ENCODE assay signal across 23 cellular contexts in genomic region chr20:64091340-64091739, GRCh38. TPM values are rescaled to one million over a fixed set of nuclear protein-coding genes. Genes with fewer than 3 reads are reported as not detected.
A peak's percentile ranks its signal among the peaks of the same experiment; 100 is the strongest.
DNase-seq lines count a peak whose midpoint lies in the region; FAIRE-seq and TF ChIP-seq lines count a peak whose summit lies in the region.
"Had no signal": no experiment of that assay in that cellular context is flagged by ENCODE, and none has a peak within 500 bp of the region (broad histone marks: within the 10 kb centered on the region; RNA-seq: fewer than 3 reads in every experiment).

No MANE protein-coding gene starts in this region.

- H3K56ac ChIP-seq in H1 (replicated peaks; ENCODE audit: insufficient read length, low read depth, low read length) = no peak overlapping the region

- FAIRE-seq in H1 (lab: Jason Lieb, UNC) = no peak
- FAIRE-seq: GM12878 had no signal

- H3K36me3 ChIP-seq in H1 (ENCODE audit: control insufficient read depth in 2 of 4, insufficient read depth in 4 of 4, low read length in 3 of 4) (no peaks in the 10 kb centered on the region), neuronal stem cell (replicated peaks in 1 of 2; ENCODE audit: control insufficient read depth in 2 of 2, insufficient read depth in 2 of 2, low read length in 2 of 2) (no peaks in the 10 kb centered on the region), adrenal gland (replicated peaks in 1 of 2) (no peaks in the 10 kb centered on the region), MM.1S (replicated peaks; ENCODE audit: insufficient read depth, low read length) (no peaks in the 10 kb centered on the region)
- H3K36me3 ChIP-seq: HAP-1, Peyer's patch, SJSA1 had no signal

- H3F3A ChIP-seq in MM.1S (ENCODE audit: insufficient read depth, low read length) = no peaks in the 10 kb centered on the region

- H4K8ac ChIP-seq in H1 (ENCODE audit: extremely low read depth, insufficient read depth, low read length) (no peak overlapping the region), neuronal stem cell (ENCODE audit: low read depth, low read length) (no peak overlapping the region)

- no peak for TF ChIP-seq RAD21 in H1 (IDR thresholded peaks at IDR 0.05 in 1 of 2, conservative IDR thresholded peaks at IDR 0.05 in 1 of 2; ENCODE audit: low read depth in 2 of 2, low read length in 2 of 2)

- TF ChIP-seq CTCF in RWPE1 (conservative IDR thresholded peaks at IDR 0.05; ENCODE audit: low read depth) (no peak), H1 (IDR thresholded peaks at IDR 0.05; ENCODE audit: control extremely low read depth in 1 of 3, insufficient read depth in 1 of 3, low read depth in 1 of 3, low read length in 3 of 3) (no peak), adrenal gland (IDR thresholded peaks at IDR 0.05) (no peak), MM.1S (IDR thresholded peaks at IDR 0.05; ENCODE audit: low read length) (no peak)

- no peak for TF ChIP-seq EP300 in H1 (IDR thresholded peaks at IDR 0.05; ENCODE audit: borderline replicate concordance in 1 of 2, low read depth in 2 of 2, low read length in 2 of 2)

- H3K9me2 ChIP-seq in MM.1S (replicated peaks; ENCODE audit: insufficient read depth, low read length) = no peaks in the 10 kb centered on the region

- H3K79me2 ChIP-seq in H1 (ENCODE audit: control insufficient read depth in 1 of 2, insufficient read depth in 2 of 2, low read length in 2 of 2) (no peaks in the 10 kb centered on the region), MM.1S (ENCODE audit: low read length) (no peaks in the 10 kb centered on the region)

- H4K20me1 ChIP-seq in H1 (replicated peaks in 1 of 2; ENCODE audit: control insufficient read depth in 1 of 2, insufficient read depth in 2 of 2, low read length in 2 of 2) (peaks cover 1 to 2% of the 10 kb centered on the region in 2 experiments), MM.1S (ENCODE audit: insufficient read depth, low read length) (no peaks in the 10 kb centered on the region)

- intact Hi-C loops in adrenal gland (cut with DNase I) = no loop called here

- no peak overlapping the region for H2AFZ ChIP-seq in H1 (ENCODE audit: low read length)
- no peak overlapping the region for H2AFZ ChIP-seq in neuronal stem cell (ENCODE audit: low read length)
- H2AFZ ChIP-seq in MM.1S (ENCODE audit: low read length) = no peak overlapping the region
- H2AFZ ChIP-seq: GM23248 had no signal

- H3K27me3 ChIP-seq in H1 (replicated peaks in 1 of 4; ENCODE audit: control insufficient read depth in 3 of 4, extremely low read depth in 1 of 4, insufficient read depth in 3 of 4, low read length in 3 of 4) (peaks cover 0 to 2% (median 0%) of the 10 kb centered on the region in 4 experiments; a peak in 1 of 7 replicates), neuronal stem cell (ENCODE audit: control insufficient read depth in 3 of 3, insufficient read depth in 3 of 3, low read depth in 1 of 3, low read length in 3 of 3) (peaks cover 0 to 38% (median 8%) of the 10 kb centered on the region in 3 experiments), adrenal gland (no peaks in the 10 kb centered on the region), MM.1S (replicated peaks; ENCODE audit: insufficient read depth, low read length) (peaks cover 54% of the 10 kb centered on the region)
- H3K27me3 ChIP-seq: Peyer's patch had no signal

- POLR2A ChIA-PET in RWPE1 (lab: Yijun Ruan, JAX; ENCODE audit: low non-redundant PET) = interaction anchor here (0.7 kb wide), 1 partner anchor 75 kb away, joined by 3 read pairs; no protein-coding TSS in a partner anchor
- POLR2A ChIA-PET in H1 (lab: Charles Lee; ENCODE audit: partially characterized antibody) = interaction anchor here (1.0 kb wide), 1 partner anchor 11 kb away, joined by 5 read pairs; the partner anchor contains the start of gene OPRL1

- TF ChIP-seq POLR2A in H1 (IDR thresholded peaks at IDR 0.05; ENCODE audit: control extremely low read depth in 1 of 2, low read depth in 2 of 2, low read length in 2 of 2) (no peak), adrenal gland (IDR thresholded peaks at IDR 0.05) (no peak)

- H3K23ac ChIP-seq in H1 (ENCODE audit: insufficient read length) = no peak overlapping the region
- peak overlapping the region; percentile 60 for H3K23ac ChIP-seq in neuronal stem cell (ENCODE audit: low read depth, low read length, poor library complexity)

- H3K79me1 ChIP-seq in H1 (ENCODE audit: low read depth, low read length) (no peaks in the 10 kb centered on the region), neuronal stem cell (ENCODE audit: low read depth, low read length) (no peaks in the 10 kb centered on the region)

- H4K5ac ChIP-seq in H1 (ENCODE audit: insufficient read length, low read depth, low read length) = no peak overlapping the region

- H3K4ac ChIP-seq in H1 (replicated peaks; ENCODE audit: insufficient read length, low read depth, low read length) = no peak overlapping the region
- H3K4ac ChIP-seq in neuronal stem cell (ENCODE audit: low read length) = no peak overlapping the region

- 87% methylated on average over 14 of the region's 19 CpGs; no CpG with 5 or more reads in 1 of the 2 experiments for WGBS in H1 (ENCODE audit: extremely low coverage in 1 of 2, insufficient coverage in 1 of 2, insufficient read length in 1 of 2, insufficient replicate concordance in 2 of 2, low coverage in 1 of 2, low lambda C conversion rate in 2 of 2, missing lambda C conversion rate in 1 of 2), 2 experiments
- WGBS in neuronal stem cell (ENCODE audit: extremely low coverage in 2 of 2, insufficient read length in 2 of 2, insufficient replicate concordance in 1 of 2), 2 donors = no CpG with 5 or more reads among the region's 19 CpGs
- WGBS in adrenal gland, 4 donors = 72 to 96% (median 76%) methylated on average over 4 to 19 of the region's 19 CpGs

- CTCF ChIA-PET in RWPE1 (lab: Yijun Ruan, JAX) = interaction anchor here (1.2 kb wide), 2 partner anchors 10 to 52 kb away, joined by 3 to 6 read pairs; no protein-coding TSS in a partner anchor
- CTCF ChIA-PET in H1 (lab: Charles Lee; ENCODE audit: partially characterized antibody) = interaction anchor here (0.6 to 4.5 kb wide), 6 partner anchors 9 to 189 kb away, joined by 3 to 28 read pairs (median 4); no protein-coding TSS in a partner anchor

- H3K9me3 ChIP-seq in H1 (ENCODE audit: insufficient read depth in 2 of 2, low read depth in 1 of 2, low read length in 1 of 2) = no peaks in the 10 kb centered on the region
- H3K9me3 ChIP-seq in neuronal stem cell (replicated peaks in 1 of 2; ENCODE audit: control insufficient read depth in 2 of 2, insufficient read depth in 1 of 2, low read depth in 1 of 2, low read length in 2 of 2) = peaks cover 8 to 11% of the 10 kb centered on the region in 2 donors
- no peaks in the 10 kb centered on the region for H3K9me3 ChIP-seq in adrenal gland (replicated peaks in 1 of 3)
- no peaks in the 10 kb centered on the region for H3K9me3 ChIP-seq in MM.1S (replicated peaks; ENCODE audit: insufficient read depth, low read length)
- H3K9me3 ChIP-seq: Caco-2, Peyer's patch had no signal

- H2BK12ac ChIP-seq in H1 (ENCODE audit: low read depth, low read length) = peak overlapping the region; percentile 68; the same call in 1 of the 2 replicates
- H2BK12ac ChIP-seq in neuronal stem cell (ENCODE audit: low read length) = peak overlapping the region; percentile 73

- H3K4me3 ChIP-seq in H1 (ENCODE audit: extremely low read depth in 1 of 4, insufficient read depth in 2 of 4, low read depth in 3 of 4, low read length in 4 of 4) (no peak overlapping the region), neuronal stem cell (ENCODE audit: low read length in 2 of 2) (no peak overlapping the region), adrenal gland (no peak overlapping the region), MM.1S (ENCODE audit: low read length) (no peak overlapping the region)
- H3K4me3 ChIP-seq: BLaER1 treated with 17β-estradiol and CSF1 and Interleukin-3, amounts not matched to agents 10 nM and 100 nM; GM12878; GM23248; HAP-1; Peyer's patch; SJSA1 had no signal

- DNase-seq in NCI-H2171 treated with DMSO at 0.1 percent for 48 hours (lab: John Stamatoyannopoulos, UW) = peak; percentile 16
- no peak for DNase-seq in NCI-H2171 (lab: John Stamatoyannopoulos, UW)
- DNase-seq in RWPE1 (ENCODE audit: low spot score) = no peak
- DNase-seq in H1 (ENCODE audit: low read depth in 1 of 2, low spot score in 2 of 2) = no peak
- no peak for DNase-seq in neuronal stem cell (ENCODE audit: low spot score)
- DNase-seq in adrenal gland = no peak
- no peak for DNase-seq in MM.1S
- DNase-seq: 8988T, DMS 273 treated with DMSO at 0.1 percent for 48 hours, DMS79 treated with DMSO at 0.1 percent for 48 hours, GM23248, Karpas-422, NCI-H1092 treated with DMSO at 0.1 percent for 48 hours, NCI-H1436 treated with DMSO at 0.1 percent for 48 hours, NCI-H1930, Peyer's patch had no signal

- H2AK5ac ChIP-seq in H1 (ENCODE audit: low read depth, low read length) (peak overlapping the region; percentile 95; the same call in 1 of the 2 replicates), neuronal stem cell (ENCODE audit: low read depth, low read length) (peak overlapping the region; percentile 63)

- H2BK15ac ChIP-seq in H1 (ENCODE audit: low read length) = no peak overlapping the region
- no peak overlapping the region for H2BK15ac ChIP-seq in neuronal stem cell (ENCODE audit: low read length)

- H3K4me2 ChIP-seq in H1 (ENCODE audit: insufficient read depth in 1 of 2, low read depth in 2 of 2, low read length in 2 of 2) = no peak overlapping the region; a peak in 1 of 4 replicates
- no peak overlapping the region for H3K4me2 ChIP-seq in neuronal stem cell (ENCODE audit: insufficient read depth, low read length, poor library complexity, severe bottlenecking)
- no peak overlapping the region for H3K4me2 ChIP-seq in MM.1S (ENCODE audit: low read depth, low read length)

- H4K91ac ChIP-seq in H1 (replicated peaks; ENCODE audit: insufficient read length, low read length) = no peak overlapping the region
- no peak overlapping the region for H4K91ac ChIP-seq in neuronal stem cell (ENCODE audit: low read depth, low read length, poor library complexity)

- H3K4me1 ChIP-seq in H1 (replicated peaks in 1 of 4; ENCODE audit: control insufficient read depth in 3 of 4, insufficient read depth in 4 of 4, low read length in 3 of 4) (peaks cover 0 to 7% (median 2%) of the 10 kb centered on the region in 4 experiments; a peak in 3 of 7 replicates), neuronal stem cell (ENCODE audit: control insufficient read depth in 2 of 2, insufficient read depth in 1 of 2, low read depth in 1 of 2, low read length in 2 of 2) (peaks cover 4% of the 10 kb centered on the region in 2 donors), adrenal gland (replicated peaks in 1 of 2) (no peaks in the 10 kb centered on the region), MM.1S (ENCODE audit: low read length) (no peaks in the 10 kb centered on the region)
- H3K4me1 ChIP-seq: HAP-1, SJSA1 had no signal

- H3K14ac ChIP-seq in H1 (ENCODE audit: insufficient read length) = no peak overlapping the region
- no peak overlapping the region for H3K14ac ChIP-seq in neuronal stem cell (ENCODE audit: low read length)

- no peak overlapping the region for H2BK20ac ChIP-seq in H1 (ENCODE audit: low read length)

- no peak overlapping the region for H3K18ac ChIP-seq in H1 (ENCODE audit: extremely low read depth, low read length)
- H3K18ac ChIP-seq in neuronal stem cell (ENCODE audit: low read length) = peak overlapping the region; percentile 38

- H2BK5ac ChIP-seq in H1 (ENCODE audit: low read depth, low read length) (no peak overlapping the region), neuronal stem cell (ENCODE audit: low read length) (no peak overlapping the region)

- no peak overlapping the region; a peak in 1 of 7 replicates for H3K9ac ChIP-seq in H1 (replicated peaks in 1 of 4; ENCODE audit: extremely low read depth in 1 of 4, low read depth in 3 of 4, low read length in 3 of 4)
- H3K9ac ChIP-seq in neuronal stem cell (ENCODE audit: low read depth, low read length, poor library complexity) = no peak overlapping the region
- H3K9ac ChIP-seq in MM.1S (ENCODE audit: low read length) = no peak overlapping the region
- H3K9ac ChIP-seq: BLaER1 treated with 17β-estradiol and CSF1 and Interleukin-3, amounts not matched to agents 10 nM and 100 nM; GM23248 had no signal

- H3K23me2 ChIP-seq in H1 (ENCODE audit: low read depth, low read length) = no peaks in the 10 kb centered on the region

- H3K27ac ChIP-seq in RWPE1 (peak overlapping the region; percentile 13; the same call in 1 of the 2 replicates), H1 (ENCODE audit: low read depth, low read length) (no peak overlapping the region), neuronal stem cell (replicated peaks; ENCODE audit: low read length) (no peak overlapping the region), adrenal gland (no peak overlapping the region), MM.1S (ENCODE audit: low read length) (no peak overlapping the region)
- H3K27ac ChIP-seq: BLaER1 treated with 17β-estradiol and CSF1 and Interleukin-3, amounts not matched to agents 10 nM and 100 nM; GM23248; Peyer's patch; SJSA1 had no signal

- H2BK120ac ChIP-seq in H1 (replicated peaks; ENCODE audit: low read depth, low read length) (no peak overlapping the region), neuronal stem cell (ENCODE audit: low read depth, low read length) (no peak overlapping the region)

RNA-seq across cellular contexts. Expression of gene LKAAEAR1, which starts 7.1 kb away (rescaled TPM):
- total RNA-seq in H1 (2021; fragmentation: NEBNext Ultra II Directional; extraction: Animal tissue kit (Norgen Biotek cat#: 25700)) = 0.41 and 0.52 TPM in 2 replicates
- polyA plus RNA-seq in H1 (2011; rRNA removed) (0.53 and 0.91 TPM in 2 replicates), adrenal gland (1 to 10 TPM in 2 of 3 donors, not detected in 1; 1.1 to 1.2 TPM)
- polyA plus RNA-seq in H1 (2011; cell fraction: cytosol; rRNA removed) = 0.65 TPM
- 0.34 TPM for polyA plus RNA-seq in H1 (2011; cell fraction: nucleus; rRNA removed)
- 0.24 TPM in 1 of 4 replicates, not detected in the others for polyA plus RNA-seq in H1 (2012, experiment 1 of 2)
- polyA plus RNA-seq in H1 (2012, experiment 2 of 2) = not detected
- 0.20 TPM for polyA plus RNA-seq in H1 (2013, experiment 1 of 2)
- 0.28 TPM for polyA plus RNA-seq in H1 (2013, experiment 2 of 2)
- not detected in 2 replicates for polyA minus RNA-seq in H1 (2011; rRNA and poly(A)+ RNA removed)
- not detected for polyA minus RNA-seq in H1 (2011; cell fraction: cytosol; rRNA and poly(A)+ RNA removed)
- not detected for polyA minus RNA-seq in H1 (2011; cell fraction: nucleus; rRNA and poly(A)+ RNA removed)
- polyA plus RNA-seq in neuronal stem cell (2013, experiment 1 of 2) = 0.10 TPM
- polyA plus RNA-seq in neuronal stem cell (2013, experiment 2 of 2) = 0.08 TPM
- under 1 TPM in 1 of 8 donors, not detected in 7; 0.28 TPM for total RNA-seq in adrenal gland
- total RNA-seq: Caco-2, GM12878, OCI-LY7, Peyer's patch had no signal
- polyA plus RNA-seq: GM12878 had no signal

RNA-seq across cellular contexts. Expression of gene OPRL1, which starts 11.5 kb away (rescaled TPM):
- 0.52 and 0.63 TPM in 2 replicates for total RNA-seq in H1 (2021; fragmentation: NEBNext Ultra II Directional; extraction: Animal tissue kit (Norgen Biotek cat#: 25700))
- polyA plus RNA-seq in H1 (2011; rRNA removed) (0.98 and 2.0 TPM in 2 replicates), adrenal gland (1 to 10 TPM in 1 of 3 donors, under 1 TPM in 2; 0.24 to 1.6 (median 0.88) TPM)
- 1.3 TPM for polyA plus RNA-seq in H1 (2011; cell fraction: cytosol; rRNA removed)
- 2.1 TPM for polyA plus RNA-seq in H1 (2011; cell fraction: nucleus; rRNA removed)
- 0.52 to 1.4 TPM (median 1.1 TPM) in 4 replicates for polyA plus RNA-seq in H1 (2012, experiment 1 of 2)
- polyA plus RNA-seq in H1 (2012, experiment 2 of 2) = 0.81 TPM
- 0.39 TPM for polyA plus RNA-seq in H1 (2013, experiment 1 of 2)
- polyA plus RNA-seq in H1 (2013, experiment 2 of 2) = 0.46 TPM
- polyA minus RNA-seq in H1 (2011; rRNA and poly(A)+ RNA removed) = 1.2 and 1.4 TPM in 2 replicates
- 1.4 TPM for polyA minus RNA-seq in H1 (2011; cell fraction: cytosol; rRNA and poly(A)+ RNA removed)
- polyA minus RNA-seq in H1 (2011; cell fraction: nucleus; rRNA and poly(A)+ RNA removed) = 0.50 TPM
- polyA plus RNA-seq in neuronal stem cell (2013, experiment 1 of 2) = 2.6 TPM
- polyA plus RNA-seq in neuronal stem cell (2013, experiment 2 of 2) = 2.5 TPM
- 1 to 10 TPM; 1.6 to 5.7 (median 3.1) TPM for total RNA-seq in adrenal gland

RNA-seq across cellular contexts. Expression of gene RGS19, which starts 12.0 kb away (rescaled TPM):
- total RNA-seq in H1 (2021; fragmentation: NEBNext Ultra II Directional; extraction: Animal tissue kit (Norgen Biotek cat#: 25700)) = 12.7 and 13.1 TPM in 2 replicates
- polyA plus RNA-seq in H1 (2011; rRNA removed) (16.8 and 21.9 TPM in 2 replicates), adrenal gland (10 to 100 TPM in 2 of 3 donors, 1 to 10 TPM in 1; 3.0 to 13.5 (median 12.4) TPM)
- polyA plus RNA-seq in H1 (2011; cell fraction: cytosol; rRNA removed) = 14.6 TPM
- 18.9 TPM for polyA plus RNA-seq in H1 (2011; cell fraction: nucleus; rRNA removed)
- 9.5 to 12.1 TPM (median 10.6 TPM) in 4 replicates for polyA plus RNA-seq in H1 (2012, experiment 1 of 2)
- 8.8 TPM for polyA plus RNA-seq in H1 (2012, experiment 2 of 2)
- 9.0 TPM for polyA plus RNA-seq in H1 (2013, experiment 1 of 2)
- polyA plus RNA-seq in H1 (2013, experiment 2 of 2) = 8.9 TPM
- polyA minus RNA-seq in H1 (2011; rRNA and poly(A)+ RNA removed) = 4.3 and 4.8 TPM in 2 replicates
- 8.7 TPM for polyA minus RNA-seq in H1 (2011; cell fraction: cytosol; rRNA and poly(A)+ RNA removed)
- 6.3 TPM for polyA minus RNA-seq in H1 (2011; cell fraction: nucleus; rRNA and poly(A)+ RNA removed)
- polyA plus RNA-seq in neuronal stem cell (2013, experiment 1 of 2) = 7.9 TPM
- polyA plus RNA-seq in neuronal stem cell (2013, experiment 2 of 2) = 8.0 TPM
- total RNA-seq in adrenal gland = 10 to 100 TPM; 12.5 to 42.0 (median 17.6) TPM

RNA-seq across cellular contexts. Expression of gene NPBWR2, which starts 16.0 kb away (rescaled TPM):
- not detected in 2 replicates for total RNA-seq in H1 (2021; fragmentation: NEBNext Ultra II Directional; extraction: Animal tissue kit (Norgen Biotek cat#: 25700))
- polyA plus RNA-seq in H1 (2011; rRNA removed) = not detected in 2 replicates
- polyA plus RNA-seq in H1 (2011; cell fraction: cytosol; rRNA removed) = not detected
- not detected for polyA plus RNA-seq in H1 (2011; cell fraction: nucleus; rRNA removed)
- polyA plus RNA-seq in H1 (2012, experiment 1 of 2) = 0.11 TPM in 1 of 4 replicates, not detected in the others
- polyA plus RNA-seq in H1 (2012, experiment 2 of 2) = not detected
- not detected for polyA plus RNA-seq in H1 (2013, experiment 1 of 2)
- not detected for polyA plus RNA-seq in H1 (2013, experiment 2 of 2)
- not detected in 2 replicates for polyA minus RNA-seq in H1 (2011; rRNA and poly(A)+ RNA removed)
- polyA minus RNA-seq in H1 (2011; cell fraction: cytosol; rRNA and poly(A)+ RNA removed) = not detected
- polyA minus RNA-seq in H1 (2011; cell fraction: nucleus; rRNA and poly(A)+ RNA removed) = not detected
- polyA plus RNA-seq in neuronal stem cell (2013, experiment 1 of 2) = not detected
- polyA plus RNA-seq in neuronal stem cell (2013, experiment 2 of 2) = not detected
- total RNA-seq in adrenal gland = under 1 TPM in 2 of 8 donors, not detected in 6; 0.34 to 0.42 TPM
- under 1 TPM in 2 of 3 donors, not detected in 1; 0.18 to 0.32 TPM for polyA plus RNA-seq in adrenal gland
- total RNA-seq: Caco-2; CD4-positive, alpha-beta memory T cell; GM12878; GM23248; OCI-LY7; Peyer's patch; SJSA1 had no signal
- polyA plus RNA-seq: CD4-positive, alpha-beta memory T cell; GM12878; GM23248 had no signal

RNA-seq across cellular contexts. Expression of gene TCEA2, which starts 28.3 kb away (rescaled TPM):
- total RNA-seq in H1 (2021; fragmentation: NEBNext Ultra II Directional; extraction: Animal tissue kit (Norgen Biotek cat#: 25700)) = 41.4 and 46.3 TPM in 2 replicates
- polyA plus RNA-seq in H1 (2011; rRNA removed) (42.3 and 66.0 TPM in 2 replicates), adrenal gland (100 to 1,000 TPM in 2 of 3 donors, 10 to 100 TPM in 1; 19.6 to 184 (median 132) TPM)
- 52.5 TPM for polyA plus RNA-seq in H1 (2011; cell fraction: cytosol; rRNA removed)
- polyA plus RNA-seq in H1 (2011; cell fraction: nucleus; rRNA removed) = 118 TPM
- 34.2 to 60.1 TPM (median 48.8 TPM) in 4 replicates for polyA plus RNA-seq in H1 (2012, experiment 1 of 2)
- 35.4 TPM for polyA plus RNA-seq in H1 (2012, experiment 2 of 2)
- 55.3 TPM for polyA plus RNA-seq in H1 (2013, experiment 1 of 2)
- polyA plus RNA-seq in H1 (2013, experiment 2 of 2) = 51.7 TPM
- polyA minus RNA-seq in H1 (2011; rRNA and poly(A)+ RNA removed) = 9.5 and 12.8 TPM in 2 replicates
- 14.2 TPM for polyA minus RNA-seq in H1 (2011; cell fraction: cytosol; rRNA and poly(A)+ RNA removed)
- 35.6 TPM for polyA minus RNA-seq in H1 (2011; cell fraction: nucleus; rRNA and poly(A)+ RNA removed)
- 111 TPM for polyA plus RNA-seq in neuronal stem cell (2013, experiment 1 of 2)
- 113 TPM for polyA plus RNA-seq in neuronal stem cell (2013, experiment 2 of 2)
- 10 to 100 TPM; 12.6 to 78.6 (median 53.7) TPM for total RNA-seq in adrenal gland
